15 cellular contexts compared by ENCODE assay signal in the genomic region with DNA sequence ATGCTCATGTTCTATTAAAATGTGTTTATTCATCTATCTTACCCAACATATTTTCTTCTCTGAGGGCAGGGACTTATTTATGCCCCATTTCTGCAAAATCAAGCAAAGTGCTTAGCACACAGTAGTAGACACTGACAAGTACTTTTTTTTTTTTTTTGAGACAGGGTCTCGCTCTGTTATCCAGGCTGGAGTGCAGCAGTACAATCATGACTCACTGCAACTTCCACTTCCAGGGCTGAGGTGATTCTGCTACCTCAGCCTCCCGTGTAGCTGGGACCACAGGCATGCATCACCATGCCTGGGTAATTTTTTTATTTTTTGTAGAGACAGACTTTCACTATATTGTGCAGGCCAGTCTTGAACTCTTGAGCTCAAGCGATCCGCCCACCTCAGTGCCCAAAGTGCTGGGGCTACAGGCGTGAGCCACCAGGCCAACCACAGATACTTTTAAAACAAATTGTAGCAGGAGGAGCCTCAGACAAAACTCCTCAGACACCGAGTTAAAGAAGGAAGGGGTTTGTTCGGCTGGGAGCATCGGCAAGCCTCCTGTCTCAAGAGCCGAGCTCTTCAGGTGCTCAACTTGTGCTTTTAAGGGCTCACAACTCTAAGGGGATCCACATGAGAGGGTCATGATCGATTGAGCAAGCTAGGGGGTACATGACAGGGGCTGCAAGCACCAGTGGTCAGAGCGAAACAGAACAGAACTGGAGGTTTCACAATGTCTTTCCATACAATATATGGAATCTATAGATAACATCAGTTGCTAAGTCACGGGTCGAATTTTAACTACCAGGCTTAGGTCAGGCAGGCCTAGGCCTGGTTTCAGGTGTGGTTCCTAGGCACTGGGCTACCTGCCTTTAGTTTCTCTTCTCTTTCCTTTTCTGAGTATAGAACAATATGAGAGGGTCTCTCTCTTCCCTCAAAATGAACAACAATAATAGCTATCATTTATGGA. TPM values are rescaled to one million over a fixed set of nuclear protein-coding genes. Genes with fewer than 3 reads are reported as not detected.
DNase-seq lines count a peak whose midpoint lies in the region; ATAC-seq and TF ChIP-seq lines count a peak whose summit lies in the region.
"Had no signal": no experiment of that assay in that cellular context is flagged by ENCODE, and none has a peak within 500 bp of the region (broad histone marks: within the 10 kb centered on the region; RNA-seq: fewer than 3 reads in every experiment).

No MANE protein-coding gene starts in this region.

- no peaks in the 10 kb centered on the region for H3K36me3 ChIP-seq in kidney epithelial cell (ENCODE audit: control insufficient read depth, insufficient read depth, low read length)
- H3K36me3 ChIP-seq: left ventricle myocardium inferior, prostate gland had no signal

- peaks cover 0 to 2% (median 0%) of the 10 kb centered on the region in 3 donors for H3K9me3 Mint-ChIP-seq in IgD-negative memory B cell
- H3K9me3 Mint-ChIP-seq: activated T-helper 1 cell treated with anti-CD3 and anti-CD28 coated beads, Interleukin-12 subunit alpha, Interleukin-12 subunit beta, Interleukin-2, Interleukin-4 antibody, amounts not matched to agents 30 ng/mL and 10 ng/mL and 1 ng/mL, durations not matched to agents 14 hours and 24 hours and 36 hours had no signal

- DNase-seq in Daoy (ENCODE audit: low read depth): peak; percentile 86
- peak; percentile 83 for DNase-seq in astrocyte of the hippocampus (ENCODE audit: low read depth, low spot score)
- DNase-seq in kidney epithelial cell (ENCODE audit: low read depth): peak; percentile 72
- DNase-seq in C1 segment of cervical spinal cord (lab: John Stamatoyannopoulos, UW): no peak
- no peak for DNase-seq in NCI-H2227 (lab: John Stamatoyannopoulos, UW; ENCODE audit: unreplicated experiment)
- DNase-seq: HFFc6; left ventricle myocardium inferior; NCI-H146; stimulated activated CD4-positive, alpha-beta T cell treated with anti-CD3 and anti-CD28 coated beads, Interleukin-12 subunit alpha, Interleukin-12 subunit beta, amount 100 ng/mL, for 4 hours; T-helper 9 cell had no signal

- no peaks in the 10 kb centered on the region for H3K27me3 Mint-ChIP-seq in IgD-negative memory B cell

- no peaks in the 10 kb centered on the region for H3K36me3 Mint-ChIP-seq in IgD-negative memory B cell

- ATAC-seq in HG03280 (IDR thresholded peaks at IDR 0.05; ENCODE audit: unreplicated experiment) (no peak), GM18858 (IDR thresholded peaks at IDR 0.05; ENCODE audit: unreplicated experiment) (no peak)

- TF ChIP-seq CTCF in kidney epithelial cell (IDR thresholded peaks at IDR 0.05; ENCODE audit: insufficient read depth, low read length, poor library complexity, severe bottlenecking): no peak

- no peak overlapping the region for H3K4me3 ChIP-seq in kidney epithelial cell (ENCODE audit: low read depth, low read length)
- H3K4me3 ChIP-seq: left ventricle myocardium inferior, prostate gland had no signal

- H3K27me3 ChIP-seq in kidney epithelial cell (ENCODE audit: control insufficient read depth, insufficient read depth, low read length): no peaks in the 10 kb centered on the region

- H3K4me3 Mint-ChIP-seq in IgD-negative memory B cell: peak overlapping the region in 2 of 4 donors; percentile 10 to 69
- H3K4me3 Mint-ChIP-seq: activated T-helper 1 cell treated with anti-CD3 and anti-CD28 coated beads, Interleukin-12 subunit alpha, Interleukin-12 subunit beta, Interleukin-2, Interleukin-4 antibody, amounts not matched to agents 30 ng/mL and 10 ng/mL and 1 ng/mL, durations not matched to agents 14 hours and 24 hours and 36 hours; HFFc6 had no signal

- peaks cover 2 to 4% (median 3%) of the 10 kb centered on the region in 3 donors for H3K4me1 Mint-ChIP-seq in IgD-negative memory B cell

- H3K27ac Mint-ChIP-seq in IgD-negative memory B cell: peak overlapping the region in 2 of 3 donors; percentile 14 to 28
- H3K27ac Mint-ChIP-seq: activated T-helper 1 cell treated with anti-CD3 and anti-CD28 coated beads, Interleukin-12 subunit alpha, Interleukin-12 subunit beta, Interleukin-2, Interleukin-4 antibody, amounts not matched to agents 30 ng/mL and 10 ng/mL and 1 ng/mL, durations not matched to agents 14 hours and 24 hours and 36 hours; HFFc6 had no signal

RNA-seq across cellular contexts. Expression of gene TMEM167B, which starts 5.7 kb away (rescaled TPM):
- total RNA-seq in Daoy (2014; rRNA removed; shearing (Covaris generic)): 24.8 and 27.9 TPM in 2 replicates
- polyA plus RNA-seq in IgD-negative memory B cell: 34.8 TPM
- total RNA-seq in kidney epithelial cell: 20.1 and 20.4 TPM in 2 replicates

RNA-seq across cellular contexts. Expression of gene TAF13, which starts 9.0 kb away (rescaled TPM):
- total RNA-seq in Daoy (2014; rRNA removed; shearing (Covaris generic)): 270 and 351 TPM in 2 replicates
- 2.7 TPM for polyA plus RNA-seq in IgD-negative memory B cell
- total RNA-seq in kidney epithelial cell: 41.4 and 55.0 TPM in 2 replicates

RNA-seq across cellular contexts. Expression of gene ELAPOR1, which starts 29.1 kb away (rescaled TPM):
- total RNA-seq in Daoy (2014; rRNA removed; shearing (Covaris generic)): 0.23 and 0.33 TPM in 2 replicates
- polyA plus RNA-seq in IgD-negative memory B cell: 1.0 TPM
- total RNA-seq in kidney epithelial cell: 0.08 TPM in 1 of 2 replicates, not detected in the other

RNA-seq across cellular contexts. Expression of gene WDR47, which starts 42.9 kb away (rescaled TPM):
- 14.2 and 16.8 TPM in 2 replicates for total RNA-seq in Daoy (2014; rRNA removed; shearing (Covaris generic))
- 3.7 TPM for polyA plus RNA-seq in IgD-negative memory B cell
- 10.1 and 11.5 TPM in 2 replicates for total RNA-seq in kidney epithelial cell

Comparison
In these comparisons a context has a peak if more than half of its experiments do, and no peak if none do; other contexts are left out.
1. DNase-seq: peak in Daoy (single experiment), astrocyte of the hippocampus (single experiment) and kidney epithelial cell (single experiment); none in C1 segment of cervical spinal cord (0 of 14) and NCI-H2227 (single experiment).